Comparison of ENCODE assay signal across 8 cellular contexts in genomic region chr2:71226391-71226964, GRCh38. TPM values are rescaled to one million over a fixed set of nuclear protein-coding genes. Genes with fewer than 3 reads are reported as not detected.
DNase-seq lines count a peak whose midpoint lies in the region; ATAC-seq and TF ChIP-seq lines count a peak whose summit lies in the region.

No MANE protein-coding gene starts in this region.

- H3K27me3 ChIP-seq in KMS-11 (ENCODE audit: insufficient read depth, low read depth) (no peaks in the 10 kb centered on the region), dorsolateral prefrontal cortex (no peaks in the 10 kb centered on the region), lung (ENCODE audit: control insufficient read depth, insufficient read depth) (no peaks in the 10 kb centered on the region)

- intact Hi-C loops in CD14-positive monocyte (cut with micrococcal nuclease) (loop anchor here in 1 of 2 donors (5.0 kb wide), 1 partner anchor 106 kb away; the partner anchor contains the start of gene ZNF638), dorsolateral prefrontal cortex (cut with DNase I) (loop anchor here (2.0 to 10.0 kb wide), 3 partner anchors 108 to 168 kb away; no protein-coding TSS in a partner anchor)

- H3K4me2 ChIP-seq in KMS-11: peak overlapping the region; percentile 99

- H3K36me3 Mint-ChIP-seq in CD14-positive monocyte (no peaks in the 10 kb centered on the region), T-helper 17 cell (ENCODE audit: low read depth) (peaks cover 2% of the 10 kb centered on the region)

- ATAC-seq in GM21381 (IDR thresholded peaks at IDR 0.05; ENCODE audit: unreplicated experiment) (peak; percentile 4), T-helper 17 cell (peak; percentile 20), lung (ENCODE audit: insufficient read depth, low FRiP score) (no peak), GM18873 (IDR thresholded peaks at IDR 0.05; ENCODE audit: low FRiP score, unreplicated experiment) (no peak)
- peak; percentile 43 for ATAC-seq in stimulated activated naive CD8-positive, alpha-beta T cell treated with anti-CD3 and anti-CD28 coated beads, Interleukin-15, amount 100 ng/mL, for 72 hours

- H3K27me3 Mint-ChIP-seq in CD14-positive monocyte (ENCODE audit: low read depth in 3 of 3): peaks cover 3 to 10% (median 9%) of the 10 kb centered on the region in 3 donors
- H3K27me3 Mint-ChIP-seq in T-helper 17 cell: peaks cover 10% of the 10 kb centered on the region
- H3K27me3 Mint-ChIP-seq in stimulated activated naive CD8-positive, alpha-beta T cell treated with anti-CD3 and anti-CD28 coated beads, Interleukin-15, amount 100 ng/mL, for 72 hours: no peaks in the 10 kb centered on the region

- peak overlapping the region; percentile 95 for H3K4me3 ChIP-seq in KMS-11 (IDR thresholded peaks at IDR 0.05; ENCODE audit: insufficient read depth, low read depth, low read length)
- H3K4me3 ChIP-seq in dorsolateral prefrontal cortex: peak overlapping the region; percentile 67 to 99 (median 93)
- peak overlapping the region; percentile 71 for H3K4me3 ChIP-seq in lung

- H3K4me1 Mint-ChIP-seq in CD14-positive monocyte: peaks cover 13% of the 10 kb centered on the region
- H3K4me1 Mint-ChIP-seq in T-helper 17 cell: peaks cover 21% of the 10 kb centered on the region
- H3K4me1 Mint-ChIP-seq in stimulated activated naive CD8-positive, alpha-beta T cell treated with anti-CD3 and anti-CD28 coated beads, Interleukin-15, amount 100 ng/mL, for 72 hours: peaks cover 11% of the 10 kb centered on the region

- TF ChIP-seq CTCF in CD14-positive monocyte (IDR thresholded peaks at IDR 0.05): no peak
- 0 out of 2 replicates have a peak, but pooled peaks have one; percentile 28 for TF ChIP-seq CTCF in KMS-11 (conservative IDR thresholded peaks at IDR 0.05; ENCODE audit: low read depth, low read length)
- peak in 9 of 56 donors; percentile 9 to 39 (median 18) for TF ChIP-seq CTCF in dorsolateral prefrontal cortex (IDR thresholded peaks at IDR 0.05 in 54 of 56, conservative IDR thresholded peaks at IDR 0.05 in 2 of 56; ENCODE audit: low read depth in 1 of 56, partially characterized antibody in 56 of 56)
- TF ChIP-seq CTCF in lung (IDR thresholded peaks at IDR 0.05; ENCODE audit: control extremely low read depth, extremely low read depth): no peak

- peaks cover 1 to 14% (median 5%) of the 10 kb centered on the region in 7 donors for H3K9me3 Mint-ChIP-seq in CD14-positive monocyte
- H3K9me3 Mint-ChIP-seq in stimulated activated naive CD8-positive, alpha-beta T cell treated with anti-CD3 and anti-CD28 coated beads, Interleukin-15, amount 100 ng/mL, for 72 hours: no peaks in the 10 kb centered on the region

- DNase-seq in CD14-positive monocyte (ENCODE audit: low spot score): no peak
- peak; percentile 6 to 23 (median 21) for DNase-seq in T-helper 17 cell
- DNase-seq in dorsolateral prefrontal cortex: peak in 6 of 10 donors; percentile 28 to 53 (median 40)
- DNase-seq in lung (ENCODE audit: low spot score): peak; percentile 52
- DNase-seq in stimulated activated naive CD8-positive, alpha-beta T cell treated with anti-CD3 and anti-CD28 coated beads, Interleukin-15, amount 100 ng/mL, for 72 hours: peak; percentile 22 to 32

- H3K27ac ChIP-seq in KMS-11: no peak overlapping the region; the same call in 1 of the 2 replicates
- peak overlapping the region in 58 of 59 donors; percentile 46 to 97 (median 89) for H3K27ac ChIP-seq in dorsolateral prefrontal cortex
- H3K27ac ChIP-seq in lung (ENCODE audit: low read depth in 1 of 2, low read length in 1 of 2): peak overlapping the region; percentile 80 to 95

- peak overlapping the region; percentile 90 for H2AFZ ChIP-seq in KMS-11 (ENCODE audit: low read depth)

- peaks cover 15% of the 10 kb centered on the region for H3K4me1 ChIP-seq in KMS-11 (ENCODE audit: low read depth, poor library complexity, severe bottlenecking)
- peaks cover 0 to 4% of the 10 kb centered on the region in 2 donors for H3K4me1 ChIP-seq in lung (ENCODE audit: control insufficient read depth in 2 of 2, insufficient read depth in 2 of 2, low read length in 2 of 2)

- no peaks in the 10 kb centered on the region for H3K79me2 ChIP-seq in KMS-11 (ENCODE audit: insufficient read depth, low read depth)

- peak overlapping the region; percentile 61 to 90 (median 83) for H3K27ac Mint-ChIP-seq in CD14-positive monocyte
- H3K27ac Mint-ChIP-seq in T-helper 17 cell: peak overlapping the region; percentile 86
- H3K27ac Mint-ChIP-seq in stimulated activated naive CD8-positive, alpha-beta T cell treated with anti-CD3 and anti-CD28 coated beads, Interleukin-15, amount 100 ng/mL, for 72 hours: peak overlapping the region; percentile 92 to 96

- peak overlapping the region; percentile 93 to 98 for H3K4me3 Mint-ChIP-seq in CD14-positive monocyte
- H3K4me3 Mint-ChIP-seq in T-helper 17 cell: peak overlapping the region; percentile 97
- peak overlapping the region; percentile 95 to 97 for H3K4me3 Mint-ChIP-seq in stimulated activated naive CD8-positive, alpha-beta T cell treated with anti-CD3 and anti-CD28 coated beads, Interleukin-15, amount 100 ng/mL, for 72 hours

- WGBS in lung, 2 donors: 1% methylated on average over 26 to 46 of the region's 46 CpGs

- H3K9me3 ChIP-seq in T-helper 17 cell (ENCODE audit: control insufficient read depth, low read length, poor library complexity, severe bottlenecking): no peaks in the 10 kb centered on the region
- H3K9me3 ChIP-seq in lung (ENCODE audit: control insufficient read depth in 2 of 2, insufficient read depth in 1 of 2, low read length in 1 of 2): peaks cover 0 to 4% of the 10 kb centered on the region in 2 donors

- H3K9ac ChIP-seq in KMS-11: peak overlapping the region; percentile 45; the same call in 1 of the 2 replicates

- H4K20me1 ChIP-seq in KMS-11 (ENCODE audit: insufficient read depth): no peaks in the 10 kb centered on the region

- H3K36me3 ChIP-seq in KMS-11 (ENCODE audit: insufficient read depth): no peaks in the 10 kb centered on the region
- H3K36me3 ChIP-seq in lung (ENCODE audit: control insufficient read depth in 2 of 2, insufficient read depth in 2 of 2, low read length in 2 of 2): no peaks in the 10 kb centered on the region

RNA-seq across cellular contexts. Expression of gene PAIP2B, which starts 0.4 kb away (rescaled TPM):
- polyA plus RNA-seq in CD14-positive monocyte (under 1 TPM; 0.08 to 0.17 TPM), lung (1 to 10 TPM; 1.4 to 3.0 TPM)
- total RNA-seq in T-helper 17 cell (1 to 10 TPM; 2.4 to 2.9 TPM), dorsolateral prefrontal cortex (100 to 1,000 TPM in 25 of 120 experiments, 10 to 100 TPM in 95; 17.6 to 189 (median 63.5) TPM), lung (10 to 100 TPM in 1 of 2 donors, 1 to 10 TPM in 1; 9.1 to 10.4 TPM)

Comparison
In these comparisons a context has a peak if more than half of its experiments do, and no peak if none do; other contexts are left out.
1. ATAC-seq: peak in GM21381 (single experiment), T-helper 17 cell (single experiment) and stimulated activated naive CD8-positive, alpha-beta T cell treated with anti-CD3 and anti-CD28 coated beads, Interleukin-15, amount 100 ng/mL, for 72 hours (single experiment); none in lung (single experiment) and GM18873 (single experiment).
2. Peak in every context shown above with its lines, with median percentiles within 50 percentile points of each other: H3K27ac Mint-ChIP-seq, H3K4me3 Mint-ChIP-seq and H3K4me3 ChIP-seq.